In genomic region chr11:130947889-130948288, GRCh38 we compare ENCODE assay signal across 1 cellular context.
TF ChIP-seq lines count a peak whose summit lies in the region.

No MANE protein-coding gene starts in this region.

TF ChIP-seq in H1, 55 proteins besides CTCF, POLR2A, EP300 and RAD21:
- TF ChIP-seq CREB1 (IDR thresholded peaks at IDR 0.05) (no peak), RXRA (IDR thresholded peaks at IDR 0.05; ENCODE audit: insufficient read depth, low read depth, low read length) (no peak), CHD1 (IDR thresholded peaks at IDR 0.05; ENCODE audit: low read depth, low read length) (no peak), HDAC6 (IDR thresholded peaks at IDR 0.05; ENCODE audit: low read depth, low read length) (no peak), RNF2 (IDR thresholded peaks at IDR 0.05; ENCODE audit: borderline replicate concordance, low read depth, low read length, missing control alignments, poor library complexity, severe bottlenecking) (no peak), CBX8 (IDR thresholded peaks at IDR 0.05; ENCODE audit: borderline replicate concordance, low read depth, low read length) (no peak), CTBP2 (IDR thresholded peaks at IDR 0.05; ENCODE audit: borderline replicate concordance, insufficient read depth, insufficient read length, low read length) (no peak), CBX5 (IDR thresholded peaks at IDR 0.05; ENCODE audit: low read depth, low read length) (no peak), POU5F1 (IDR thresholded peaks at IDR 0.05; ENCODE audit: low read depth, low read length) (no peak), SP4 (IDR thresholded peaks at IDR 0.05; ENCODE audit: low read length) (no peak), TEAD4 (IDR thresholded peaks at IDR 0.05; ENCODE audit: low read depth, low read length) (no peak), BACH1 (IDR thresholded peaks at IDR 0.05; ENCODE audit: low read length) (no peak), KDM5A (IDR thresholded peaks at IDR 0.05; ENCODE audit: low read length) (no peak), FOSL1 (IDR thresholded peaks at IDR 0.05; ENCODE audit: insufficient read depth, low read depth, low read length) (no peak), YY1 (IDR thresholded peaks at IDR 0.05; ENCODE audit: low read depth, low read length) (no peak), EGR1 (IDR thresholded peaks at IDR 0.05; ENCODE audit: borderline replicate concordance, low read depth, low read length) (no peak)
